18 cellular contexts compared by ENCODE assay signal in genomic region chr18:38402509-38402908, GRCh38.
"Had no signal": no experiment of that assay in that cellular context is flagged by ENCODE, and none has a peak within 500 bp of the region (broad histone marks: within the 10 kb centered on the region; RNA-seq: fewer than 3 reads in every experiment).

No MANE protein-coding gene starts in this region.

- H3K4me3 Mint-ChIP-seq: dendritic cell treated with granulocyte-macrophage colony-stimulating factor and Interleukin-4, amounts not matched to agents 40 ng/mL and 50 ng/mL, for 4 days; natural killer cell treated with Interleukin-12 subunit alpha and Interleukin-12 subunit beta and Interleukin-15 and Interleukin-18, amount 100 ng/mL, for 72 hours; neural crest cell; stimulated activated naive B cell treated with anti-CD40 and anti-IgM and Interleukin-4, amounts not matched to agents 10 μg/mL and 1 μg/mL and 100 μg/mL, for 72 hours; stimulated activated naive CD8-positive, alpha-beta T cell treated with anti-CD3 and anti-CD28 coated beads, Interleukin-15, Interleukin-2, amounts not matched to agents 100 ng/mL and 50 ng/mL, for 24 hours had no signal

- DNase-seq: colonic mucosa; effector CD8-positive, alpha-beta T cell; foreskin keratinocyte; heart left ventricle; left ventricle myocardium superior; lower lobe of right lung; right lobe of liver; small intestine; stimulated activated CD4-positive, alpha-beta T cell treated with anti-CD3 and anti-CD28 coated beads, Interleukin-15, amount 100 ng/mL, for 24 hours; stimulated activated CD4-positive, alpha-beta T cell treated with anti-CD3 and anti-CD28 coated beads, Interleukin-2, amount 100 ng/mL, for 48 hours; stimulated activated naive B cell treated with anti-CD40 and anti-IgM and Interleukin-4, amounts not matched to agents 10 μg/mL and 1 μg/mL and 100 μg/mL, for 72 hours; upper lobe of left lung had no signal

- H3K27me3 Mint-ChIP-seq: dendritic cell treated with granulocyte-macrophage colony-stimulating factor and Interleukin-4, amounts not matched to agents 40 ng/mL and 50 ng/mL, for 4 days; natural killer cell treated with Interleukin-12 subunit alpha and Interleukin-12 subunit beta and Interleukin-15 and Interleukin-18, amount 100 ng/mL, for 72 hours; progenitor cell of endocrine pancreas; stimulated activated naive B cell treated with anti-CD40 and anti-IgM and Interleukin-4, amounts not matched to agents 10 μg/mL and 1 μg/mL and 100 μg/mL, for 72 hours; stimulated activated naive CD8-positive, alpha-beta T cell treated with anti-CD3 and anti-CD28 coated beads, Interleukin-15, Interleukin-2, amounts not matched to agents 100 ng/mL and 50 ng/mL, for 24 hours had no signal

- H3K27ac Mint-ChIP-seq: dendritic cell treated with granulocyte-macrophage colony-stimulating factor and Interleukin-4, amounts not matched to agents 40 ng/mL and 50 ng/mL, for 4 days; natural killer cell treated with Interleukin-12 subunit alpha and Interleukin-12 subunit beta and Interleukin-15 and Interleukin-18, amount 100 ng/mL, for 72 hours; progenitor cell of endocrine pancreas; stimulated activated naive B cell treated with anti-CD40 and anti-IgM and Interleukin-4, amounts not matched to agents 10 μg/mL and 1 μg/mL and 100 μg/mL, for 72 hours; stimulated activated naive CD8-positive, alpha-beta T cell treated with anti-CD3 and anti-CD28 coated beads, Interleukin-15, Interleukin-2, amounts not matched to agents 100 ng/mL and 50 ng/mL, for 24 hours had no signal

- H3K36me3 Mint-ChIP-seq: natural killer cell treated with Interleukin-12 subunit alpha and Interleukin-12 subunit beta and Interleukin-15 and Interleukin-18, amount 100 ng/mL, for 72 hours; stimulated activated naive B cell treated with anti-CD40 and anti-IgM and Interleukin-4, amounts not matched to agents 10 μg/mL and 1 μg/mL and 100 μg/mL, for 72 hours had no signal

- ATAC-seq: foreskin keratinocyte; gastroesophageal sphincter; heart left ventricle; left ventricle myocardium superior; lower lobe of right lung; natural killer cell treated with Interleukin-12 subunit alpha and Interleukin-12 subunit beta and Interleukin-15 and Interleukin-18, amount 100 ng/mL, for 72 hours; right lobe of liver; stimulated activated naive B cell treated with anti-CD40 and anti-IgM and Interleukin-4, amounts not matched to agents 10 μg/mL and 1 μg/mL and 100 μg/mL, for 72 hours had no signal

- H3K4me1 Mint-ChIP-seq: neural crest cell; stimulated activated naive B cell treated with anti-CD40 and anti-IgM and Interleukin-4, amounts not matched to agents 10 μg/mL and 1 μg/mL and 100 μg/mL, for 72 hours had no signal
